In the genomic region with DNA sequence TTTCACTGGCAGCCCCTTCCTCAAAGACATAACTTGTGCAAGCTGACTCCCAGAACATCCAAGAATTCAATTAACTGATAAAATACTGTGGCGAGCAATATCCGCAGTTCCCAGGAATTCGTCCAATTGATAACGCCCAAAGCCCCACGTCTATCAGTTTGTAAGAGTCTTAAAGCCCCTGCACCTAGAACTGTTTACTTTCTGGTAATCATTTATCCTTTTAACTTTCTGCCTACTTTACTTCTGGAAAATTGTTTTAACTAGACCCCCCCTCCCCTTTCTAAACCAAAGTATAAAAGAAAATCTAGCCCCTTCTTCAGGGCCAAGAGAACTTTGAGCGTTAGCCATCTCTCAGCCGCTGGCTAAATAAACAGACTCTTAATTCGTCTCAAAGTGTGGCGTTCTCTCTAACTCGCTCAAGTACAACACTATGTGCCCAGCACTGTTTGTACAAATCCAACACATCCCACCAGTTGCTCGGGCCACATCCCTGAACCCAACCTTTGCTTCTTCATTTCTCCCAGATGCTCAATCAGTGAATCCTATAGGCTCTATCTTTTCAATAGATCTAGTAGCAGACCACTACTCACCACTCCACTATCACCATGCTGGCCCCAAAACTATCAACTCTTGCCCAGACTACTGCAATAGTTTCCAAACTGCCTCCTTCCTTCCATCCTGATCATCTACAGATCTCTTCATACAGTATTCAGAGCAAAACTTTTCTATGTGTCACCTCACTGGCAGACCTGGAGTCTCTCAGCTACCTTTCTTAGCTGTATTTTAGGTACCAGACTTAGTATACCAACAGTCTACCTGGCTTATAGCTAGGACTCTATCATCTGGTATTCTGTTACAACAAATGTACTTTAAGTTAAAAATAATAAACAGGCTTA, we compare ENCODE assay signal across 15 cellular contexts.
"Had no signal": no experiment of that assay in that cellular context is flagged by ENCODE, and none has a peak within 500 bp of the region (broad histone marks: within the 10 kb centered on the region; RNA-seq: fewer than 3 reads in every experiment).

No MANE protein-coding gene starts in this region.

- H3K9me3 ChIP-seq: esophagus squamous epithelium, neutrophil, vagina had no signal

- DNase-seq: activated CD4-positive, alpha-beta T cell treated with anti-CD3 and anti-CD28 coated beads for 4 hours; activated CD8-positive, alpha-beta T cell treated with anti-CD3 and anti-CD28 coated beads for 36 hours; activated effector memory CD4-positive, alpha-beta T cell treated with anti-CD3 and anti-CD28 coated beads, Interleukin-2, amount 50 U/mL, for 16 hours; activated T-cell treated with anti-CD3 and anti-CD28 coated beads, Interleukin-2, amount 50 U/mL, for 48 hours; amniotic stem cell; caudate nucleus; esophagus squamous epithelium; hypothalamus; kidney glomerular epithelial cell; naive B cell; T-helper 17 cell had no signal

- H3K27ac ChIP-seq: esophagus squamous epithelium, neutrophil, parathyroid adenoma, vagina had no signal

- ATAC-seq: activated CD8-positive, alpha-beta T cell treated with anti-CD3 and anti-CD28 coated beads for 36 hours; stimulated activated effector memory CD8-positive, alpha-beta T cell treated with anti-CD3 and anti-CD28 coated beads, Interleukin-12 subunit alpha, Interleukin-12 subunit beta, amount 100 ng/mL, for 72 hours; T-helper 17 cell had no signal

- H3K9ac ChIP-seq: parathyroid adenoma had no signal

- H3K4me3 ChIP-seq: esophagus squamous epithelium, vagina had no signal

- H3K36me3 ChIP-seq: esophagus squamous epithelium, neutrophil, vagina had no signal

- H3K27me3 ChIP-seq: esophagus squamous epithelium, neutrophil, vagina had no signal
